17 cellular contexts compared by ENCODE assay signal in genomic region chr1:6954596-6954995, GRCh38.
DNase-seq lines count a peak whose midpoint lies in the region; ATAC-seq lines count a peak whose summit lies in the region.
"Had no signal": no experiment of that assay in that cellular context is flagged by ENCODE, and none has a peak within 500 bp of the region (broad histone marks: within the 10 kb centered on the region; RNA-seq: fewer than 3 reads in every experiment).

No MANE protein-coding gene starts in this region.

- no peak for ATAC-seq in natural killer cell treated with Interleukin-12 subunit alpha and Interleukin-12 subunit beta and Interleukin-15 and Interleukin-18, amount 100 ng/mL, for 72 hours
- ATAC-seq: Panc1, Right ventricle myocardium inferior, SK-N-SH treated with all-trans-retinoic acid at 6 μM for 48 hours had no signal

- no peaks in the 10 kb centered on the region for H3K36me3 Mint-ChIP-seq in immature natural killer cell
- no peaks in the 10 kb centered on the region for H3K36me3 Mint-ChIP-seq in natural killer cell treated with Interleukin-12 subunit alpha and Interleukin-12 subunit beta and Interleukin-15 and Interleukin-18, amount 100 ng/mL, for 72 hours

- H3K27ac Mint-ChIP-seq in immature natural killer cell = no peak overlapping the region
- H3K27ac Mint-ChIP-seq in natural killer cell treated with Interleukin-12 subunit alpha and Interleukin-12 subunit beta and Interleukin-15 and Interleukin-18, amount 100 ng/mL, for 72 hours = no peak overlapping the region
- H3K27ac Mint-ChIP-seq: T-helper 1 cell treated with Interleukin-12 subunit alpha and Interleukin-12 subunit beta and Interleukin-4 antibody, amounts not matched to agents 30 μg/mL and 1 μg/mL, for 36 hours had no signal

- H3K4me3 Mint-ChIP-seq in immature natural killer cell = no peak overlapping the region
- H3K4me3 Mint-ChIP-seq in natural killer cell treated with Interleukin-12 subunit alpha and Interleukin-12 subunit beta and Interleukin-15 and Interleukin-18, amount 100 ng/mL, for 72 hours = no peak overlapping the region
- H3K4me3 Mint-ChIP-seq: T-helper 1 cell treated with Interleukin-12 subunit alpha and Interleukin-12 subunit beta and Interleukin-4 antibody, amounts not matched to agents 30 μg/mL and 1 μg/mL, for 36 hours had no signal

- no peaks in the 10 kb centered on the region for H3K4me1 Mint-ChIP-seq in immature natural killer cell
- no peaks in the 10 kb centered on the region for H3K4me1 Mint-ChIP-seq in natural killer cell treated with Interleukin-12 subunit alpha and Interleukin-12 subunit beta and Interleukin-15 and Interleukin-18, amount 100 ng/mL, for 72 hours (ENCODE audit: low read depth in 2 of 2)

- DNase-seq in NCI-H1417 (lab: John Stamatoyannopoulos, UW) = peak in 2 of 3 experiments; percentile 12 to 61
- no peak for DNase-seq in NCI-H1417 treated with DMSO at 0.1 percent for 48 hours (lab: John Stamatoyannopoulos, UW)
- DNase-seq in NCI-H524 (lab: John Stamatoyannopoulos, UW) = peak; percentile 50 to 74
- DNase-seq in ecto neural progenitor cell (ENCODE audit: low spot score) = peak; percentile 50
- DNase-seq in retina = peak; percentile 80
- DNase-seq in KG1 (lab: John Stamatoyannopoulos, UW) = no peak
- no peak for DNase-seq in immature natural killer cell
- no peak for DNase-seq in natural killer cell treated with Interleukin-12 subunit alpha and Interleukin-12 subunit beta and Interleukin-15 and Interleukin-18, amount 100 ng/mL, for 72 hours (ENCODE audit: low spot score)
- DNase-seq: KBM-7, NCI-H1048, NCI-H1694, NCI-H2171 treated with DMSO at 0.1 percent for 48 hours, NCI-H526 treated with DMSO at 0.1 percent for 48 hours had no signal

- peaks cover 1 to 4% (median 2%) of the 10 kb centered on the region in 3 donors for H3K27me3 Mint-ChIP-seq in immature natural killer cell (ENCODE audit: low read depth in 3 of 3)
- H3K27me3 Mint-ChIP-seq in natural killer cell treated with Interleukin-12 subunit alpha and Interleukin-12 subunit beta and Interleukin-15 and Interleukin-18, amount 100 ng/mL, for 72 hours = peaks cover 0 to 4% of the 10 kb centered on the region in 2 donors

- no peaks in the 10 kb centered on the region for H3K9me3 Mint-ChIP-seq in immature natural killer cell
- no peaks in the 10 kb centered on the region for H3K9me3 Mint-ChIP-seq in natural killer cell treated with Interleukin-12 subunit alpha and Interleukin-12 subunit beta and Interleukin-15 and Interleukin-18, amount 100 ng/mL, for 72 hours
- H3K9me3 Mint-ChIP-seq: T-helper 1 cell treated with Interleukin-12 subunit alpha and Interleukin-12 subunit beta and Interleukin-4 antibody, amounts not matched to agents 30 μg/mL and 1 μg/mL, for 36 hours had no signal

Comparison
In these comparisons a context has a peak if more than half of its experiments do, and no peak if none do; other contexts are left out.
1. DNase-seq: peak in NCI-H1417 (2 of 3), NCI-H524 (2 of 2), ecto neural progenitor cell (single experiment) and retina (single experiment); none in NCI-H1417 treated with DMSO at 0.1 percent for 48 hours (single experiment), KG1 (single experiment), immature natural killer cell (0 of 3) and natural killer cell treated with Interleukin-12 subunit alpha and Interleukin-12 subunit beta and Interleukin-15 and Interleukin-18, amount 100 ng/mL, for 72 hours (single experiment).